28 cellular contexts compared by ENCODE assay signal in the genomic region with DNA sequence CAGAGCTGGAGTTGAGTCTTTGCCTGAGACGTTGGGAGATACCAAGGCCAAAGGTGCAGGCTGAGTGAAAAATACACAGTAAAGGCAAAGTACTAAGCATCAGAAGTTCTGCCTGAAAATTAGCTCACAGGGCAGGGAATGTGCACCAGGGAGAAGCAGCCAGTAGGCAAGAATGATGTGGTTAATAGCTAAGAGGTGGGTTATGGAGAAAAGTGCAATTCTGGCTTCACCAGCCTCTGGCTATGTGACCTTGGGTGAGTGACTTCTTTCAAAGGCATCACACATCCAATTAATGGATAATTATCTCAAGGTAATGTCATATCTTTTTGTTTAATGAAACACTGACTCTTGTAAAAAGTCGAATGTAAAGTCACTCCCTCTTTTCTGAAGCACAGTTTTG.
"Had no signal": no experiment of that assay in that cellular context is flagged by ENCODE, and none has a peak within 500 bp of the region (broad histone marks: within the 10 kb centered on the region; RNA-seq: fewer than 3 reads in every experiment).

No MANE protein-coding gene starts in this region.

- H3K27me3 ChIP-seq: SJCRH30 had no signal

- ATAC-seq: activated CD8-positive, alpha-beta memory T cell treated with anti-CD3 and anti-CD28 coated beads, Interleukin-2, amount 10 ng/mL, durations not matched to agents 7 days and 5 days; activated naive CD8-positive, alpha-beta T cell treated with anti-CD3 and anti-CD28 coated beads, Interleukin-2, amount 50 U/mL, for 24 hours; Panc1 had no signal

- H3K4me3 Mint-ChIP-seq: activated B cell treated with CpG ODN at 0.5 μM for 24 hours; activated CD4-positive, alpha-beta memory T cell treated with anti-CD3 and anti-CD28 coated beads, Interleukin-2, amount 10 ng/mL, durations not matched to agents 7 days and 5 days; activated CD8-positive, alpha-beta memory T cell treated with anti-CD3 and anti-CD28 coated beads, Interleukin-2, amount 10 ng/mL, durations not matched to agents 7 days and 5 days; activated naive CD4-positive, alpha-beta T cell treated with anti-CD3 and anti-CD28 coated beads, Interleukin-2, amount 10 ng/mL, durations not matched to agents 7 days and 5 days; activated naive CD8-positive, alpha-beta T cell; activated naive CD8-positive, alpha-beta T cell treated with anti-CD3 and anti-CD28 coated beads, Interleukin-2, amount 50 U/mL, for 24 hours; brain had no signal

- H3K36me3 Mint-ChIP-seq: activated naive CD4-positive, alpha-beta T cell treated with anti-CD3 and anti-CD28 coated beads, Interleukin-2, amount 10 ng/mL, durations not matched to agents 7 days and 5 days; activated naive CD8-positive, alpha-beta T cell; brain had no signal

- H3K4me3 ChIP-seq: SJCRH30, SK-N-MC had no signal

- H3K9ac ChIP-seq: KMS-11 had no signal

- H3K36me3 ChIP-seq: SJCRH30 had no signal

- DNase-seq: activated B cell treated with CpG ODN at 0.5 μM for 24 hours; activated CD4-positive, alpha-beta memory T cell treated with anti-CD3 and anti-CD28 coated beads, Interleukin-2, amount 10 ng/mL, durations not matched to agents 7 days and 5 days; activated CD4-positive, alpha-beta T cell treated with anti-CD3 and anti-CD28 coated beads for 48 hours; activated CD4-positive, CD25-positive, alpha-beta regulatory T cell treated with anti-CD3 and anti-CD28 coated beads, Interleukin-2, amount 50 U/mL, for 72 hours; activated CD8-positive, alpha-beta memory T cell treated with anti-CD3 and anti-CD28 coated beads for 24 hours; activated CD8-positive, alpha-beta memory T cell treated with anti-CD3 and anti-CD28 coated beads, Interleukin-2, amount 10 ng/mL, durations not matched to agents 7 days and 5 days; activated CD8-positive, alpha-beta memory T cell treated with anti-CD3 and anti-CD28 coated beads, Interleukin-2, amount 50 U/mL, for 48 hours; activated effector memory CD4-positive, alpha-beta T cell treated with Interleukin-2 at 50 U/mL for 16 hours; activated naive CD4-positive, alpha-beta T cell treated with anti-CD3 and anti-CD28 coated beads, Interleukin-2, amount 10 ng/mL, durations not matched to agents 7 days and 5 days; activated naive CD8-positive, alpha-beta T cell treated with anti-CD3 and anti-CD28 coated beads, Interleukin-2, amount 50 U/mL, for 24 hours; activated T-cell treated with anti-CD3 and anti-CD28 coated beads, Interleukin-2, amount 50 U/mL, for 48 hours; anterior cingulate cortex; caudate nucleus; MM.1S; MV-4-11; NCI-H1092; NCI-H1436 treated with DMSO at 0.1 percent for 48 hours; NCI-H1694 treated with DMSO at 0.1 percent for 48 hours; NCI-H2029; NCI-H345; NCI-H524 treated with DMSO at 0.1 percent for 48 hours; SHP77; SJCRH30 had no signal

- H3K9me3 Mint-ChIP-seq: activated B cell treated with CpG ODN at 0.5 μM for 24 hours; activated CD4-positive, alpha-beta memory T cell treated with anti-CD3 and anti-CD28 coated beads, Interleukin-2, amount 10 ng/mL, durations not matched to agents 7 days and 5 days; activated naive CD4-positive, alpha-beta T cell treated with anti-CD3 and anti-CD28 coated beads, Interleukin-2, amount 10 ng/mL, durations not matched to agents 7 days and 5 days; brain had no signal

- H3K27ac ChIP-seq: KMS-11, SJCRH30, SK-N-MC had no signal

- H3K9me3 ChIP-seq: SJCRH30 had no signal

- H3K27me3 Mint-ChIP-seq: activated B cell treated with CpG ODN at 0.5 μM for 24 hours; activated CD4-positive, alpha-beta memory T cell treated with anti-CD3 and anti-CD28 coated beads, Interleukin-2, amount 10 ng/mL, durations not matched to agents 7 days and 5 days; activated CD8-positive, alpha-beta memory T cell treated with anti-CD3 and anti-CD28 coated beads, Interleukin-2, amount 10 ng/mL, durations not matched to agents 7 days and 5 days; activated naive CD4-positive, alpha-beta T cell treated with anti-CD3 and anti-CD28 coated beads, Interleukin-2, amount 10 ng/mL, durations not matched to agents 7 days and 5 days; activated naive CD8-positive, alpha-beta T cell; activated naive CD8-positive, alpha-beta T cell treated with anti-CD3 and anti-CD28 coated beads, Interleukin-2, amount 50 U/mL, for 24 hours had no signal

- H3K4me2 ChIP-seq: KMS-11 had no signal

- H3K27ac Mint-ChIP-seq: activated B cell treated with CpG ODN at 0.5 μM for 24 hours; activated CD4-positive, alpha-beta memory T cell treated with anti-CD3 and anti-CD28 coated beads, Interleukin-2, amount 10 ng/mL, durations not matched to agents 7 days and 5 days; activated CD8-positive, alpha-beta memory T cell treated with anti-CD3 and anti-CD28 coated beads, Interleukin-2, amount 10 ng/mL, durations not matched to agents 7 days and 5 days; activated naive CD4-positive, alpha-beta T cell treated with anti-CD3 and anti-CD28 coated beads, Interleukin-2, amount 10 ng/mL, durations not matched to agents 7 days and 5 days; activated naive CD8-positive, alpha-beta T cell; activated naive CD8-positive, alpha-beta T cell treated with anti-CD3 and anti-CD28 coated beads, Interleukin-2, amount 50 U/mL, for 24 hours; brain had no signal
